17 cellular contexts compared by ENCODE assay signal in genomic region chr22:41541484-41541883, GRCh38. TPM values are rescaled to one million over a fixed set of nuclear protein-coding genes. Genes with fewer than 3 reads are reported as not detected.
DNase-seq lines count a peak whose midpoint lies in the region; ATAC-seq, FAIRE-seq and TF ChIP-seq lines count a peak whose summit lies in the region.
"Had no signal": no experiment of that assay in that cellular context is flagged by ENCODE, and none has a peak within 500 bp of the region (broad histone marks: within the 10 kb centered on the region; RNA-seq: fewer than 3 reads in every experiment).

No MANE protein-coding gene starts in this region.

- H3K4me1 Mint-ChIP-seq in stimulated activated naive CD8-positive, alpha-beta T cell treated with anti-CD3 and anti-CD28 coated beads, Interleukin-15, Interleukin-2, amounts not matched to agents 100 ng/mL and 50 ng/mL, for 24 hours (ENCODE audit: low read depth), result peaks cover 42% of the 10 kb centered on the region
- peaks cover 34% of the 10 kb centered on the region for H3K4me1 Mint-ChIP-seq in activated CD8-positive, alpha-beta T cell treated with anti-CD3 and anti-CD28 coated beads for 36 hours (ENCODE audit: low read depth)

- H3K4me3 ChIP-seq in keratinocyte (ENCODE audit: control insufficient read depth in 2 of 3, extremely low read depth in 1 of 3, insufficient read depth in 2 of 3, low read depth in 1 of 3, low read length in 3 of 3) (no peak overlapping the region), body of pancreas (no peak overlapping the region)
- H3K4me3 ChIP-seq: upper lobe of right lung had no signal

- no peak overlapping the region for H3K9ac ChIP-seq in keratinocyte (ENCODE audit: control insufficient read depth, extremely low read depth, insufficient read depth, low read length)
- H3K9ac ChIP-seq: SK-N-SH had no signal

- peak overlapping the region; percentile 66 for H3K4me3 Mint-ChIP-seq in stimulated activated naive CD8-positive, alpha-beta T cell treated with anti-CD3 and anti-CD28 coated beads, Interleukin-15, Interleukin-2, amounts not matched to agents 100 ng/mL and 50 ng/mL, for 24 hours
- peak overlapping the region; percentile 7 for H3K4me3 Mint-ChIP-seq in activated CD8-positive, alpha-beta T cell treated with anti-CD3 and anti-CD28 coated beads for 36 hours

- H3K27me3 ChIP-seq in keratinocyte (ENCODE audit: control insufficient read depth, extremely low read depth, insufficient read depth, low read length) (no peaks in the 10 kb centered on the region), body of pancreas (no peaks in the 10 kb centered on the region)
- H3K27me3 ChIP-seq: BE2C, brain microvascular endothelial cell, upper lobe of right lung had no signal

- H3K4me1 ChIP-seq in keratinocyte (ENCODE audit: control insufficient read depth, extremely low read depth, insufficient read depth, low read length) (peaks cover 9% of the 10 kb centered on the region), body of pancreas (peaks cover 31% of the 10 kb centered on the region)

- peaks cover 52% of the 10 kb centered on the region for H3K79me2 ChIP-seq in keratinocyte (ENCODE audit: control insufficient read depth, insufficient read depth, low read length)

- peaks cover 4% of the 10 kb centered on the region for H4K20me1 ChIP-seq in keratinocyte (ENCODE audit: control insufficient read depth, extremely low read depth, insufficient read depth, low read length)

- WGBS in body of pancreas, 2 donors, result 46 to 73% methylated on average over 2 to 3 of the region's 3 CpGs

- intact Hi-C loops in activated CD8-positive, alpha-beta T cell treated with anti-CD3 and anti-CD28 coated beads for 36 hours (cut with micrococcal nuclease), result no loop called here
- intact Hi-C loops in body of pancreas (cut with DNase I), result no loop called here

- H3K27ac Mint-ChIP-seq in stimulated activated naive CD8-positive, alpha-beta T cell treated with anti-CD3 and anti-CD28 coated beads, Interleukin-15, Interleukin-2, amounts not matched to agents 100 ng/mL and 50 ng/mL, for 24 hours, result peak overlapping the region; percentile 87
- H3K27ac Mint-ChIP-seq in activated CD8-positive, alpha-beta T cell treated with anti-CD3 and anti-CD28 coated beads for 36 hours, result peak overlapping the region; percentile 68

- H3K27ac ChIP-seq in keratinocyte (ENCODE audit: control insufficient read depth, insufficient read depth, low read length) (no peak overlapping the region), body of pancreas (no peak overlapping the region)
- H3K27ac ChIP-seq: brain microvascular endothelial cell, upper lobe of right lung had no signal

- no peak for TF ChIP-seq POLR2A in body of pancreas (IDR thresholded peaks at IDR 0.05)

- peaks cover 14 to 15% of the 10 kb centered on the region in 2 experiments for H3K36me3 ChIP-seq in keratinocyte (ENCODE audit: control insufficient read depth in 2 of 2, extremely low read depth in 1 of 2, insufficient read depth in 2 of 2, low read length in 2 of 2)
- peaks cover 0 to 3% of the 10 kb centered on the region in 2 donors for H3K36me3 ChIP-seq in body of pancreas (replicated peaks in 1 of 2; ENCODE audit: insufficient read depth in 1 of 2, low read depth in 2 of 2)

- no peaks in the 10 kb centered on the region for H3K9me3 Mint-ChIP-seq in stimulated activated naive CD8-positive, alpha-beta T cell treated with anti-CD3 and anti-CD28 coated beads, Interleukin-15, Interleukin-2, amounts not matched to agents 100 ng/mL and 50 ng/mL, for 24 hours
- no peaks in the 10 kb centered on the region for H3K9me3 Mint-ChIP-seq in activated CD8-positive, alpha-beta T cell treated with anti-CD3 and anti-CD28 coated beads for 36 hours

- no peak for DNase-seq in stimulated activated naive CD8-positive, alpha-beta T cell treated with anti-CD3 and anti-CD28 coated beads, Interleukin-15, Interleukin-2, amounts not matched to agents 100 U/mL and 50 U/mL, for 24 hours
- no peak for DNase-seq in activated CD8-positive, alpha-beta T cell treated with anti-CD3 and anti-CD28 coated beads for 36 hours
- DNase-seq in keratinocyte (ENCODE audit: low read depth, low spot score) (no peak), SIG-M5 (lab: John Stamatoyannopoulos, UW) (no peak), HUDEP-2 (lab: John Stamatoyannopoulos, UW; ENCODE audit: unreplicated experiment in 76 of 76) (no peak), HT-29 (ENCODE audit: low spot score) (no peak), body of pancreas (no peak)
- DNase-seq: BE2C, brain microvascular endothelial cell, NCI-H1436 treated with DMSO at 0.1 percent for 48 hours, NCI-H82, SK-N-SH, upper lobe of right lung had no signal

- H3K9me3 ChIP-seq in keratinocyte (ENCODE audit: control insufficient read depth, low read depth, low read length), result no peaks in the 10 kb centered on the region
- H3K9me3 ChIP-seq in body of pancreas, result no peaks in the 10 kb centered on the region
- H3K9me3 ChIP-seq: BE2C, SK-N-SH, upper lobe of right lung had no signal

- no peaks in the 10 kb centered on the region for H3K27me3 Mint-ChIP-seq in stimulated activated naive CD8-positive, alpha-beta T cell treated with anti-CD3 and anti-CD28 coated beads, Interleukin-15, Interleukin-2, amounts not matched to agents 100 ng/mL and 50 ng/mL, for 24 hours
- H3K27me3 Mint-ChIP-seq in activated CD8-positive, alpha-beta T cell treated with anti-CD3 and anti-CD28 coated beads for 36 hours, result no peaks in the 10 kb centered on the region

- no peak overlapping the region for H2AFZ ChIP-seq in keratinocyte (ENCODE audit: control insufficient read depth, low read length)

- CTCF ChIA-PET in activated CD8-positive, alpha-beta T cell treated with anti-CD3 and anti-CD28 coated beads for 36 hours (lab: Charles Lee), result interaction anchor here (1.3 to 2.9 kb wide), 2 partner anchors 9 to 14 kb away, joined by 4 to 14 read pairs; no protein-coding TSS in a partner anchor

- peaks cover 2% of the 10 kb centered on the region for H3K9me1 ChIP-seq in keratinocyte (ENCODE audit: control insufficient read depth, extremely low read depth, insufficient read depth, low read length)

- H3K36me3 Mint-ChIP-seq in stimulated activated naive CD8-positive, alpha-beta T cell treated with anti-CD3 and anti-CD28 coated beads, Interleukin-15, Interleukin-2, amounts not matched to agents 100 ng/mL and 50 ng/mL, for 24 hours (ENCODE audit: low read depth), result peaks cover 38% of the 10 kb centered on the region
- H3K36me3 Mint-ChIP-seq in activated CD8-positive, alpha-beta T cell treated with anti-CD3 and anti-CD28 coated beads for 36 hours (ENCODE audit: low read depth), result peaks cover 26% of the 10 kb centered on the region

- no peak for FAIRE-seq in keratinocyte (lab: Jason Lieb, UNC)
- FAIRE-seq: endothelial cell of umbilical vein had no signal

- dilution Hi-C loops in keratinocyte (cut with MboI; ENCODE audit: extremely low pct_ligation_motif_present, low sequenced_read_pairs), result no loop called here

- peak overlapping the region; percentile 13 for H3K4me2 ChIP-seq in keratinocyte (ENCODE audit: control insufficient read depth, extremely low read depth, insufficient read depth, low read depth, low read length)
- H3K4me2 ChIP-seq: SK-N-SH had no signal

- TF ChIP-seq CTCF in activated CD8-positive, alpha-beta T cell treated with anti-CD3 and anti-CD28 coated beads for 36 hours (IDR thresholded peaks at IDR 0.05), result no peak
- TF ChIP-seq CTCF in keratinocyte (optimal IDR thresholded peaks at IDR 0.05 in 1 of 3, IDR thresholded peaks at IDR 0.05 in 1 of 3, conservative IDR thresholded peaks at IDR 0.05 in 1 of 3; ENCODE audit: extremely low read depth in 1 of 3, insufficient read depth in 2 of 3, low read length in 3 of 3), result no peak
- no peak for TF ChIP-seq CTCF in body of pancreas (IDR thresholded peaks at IDR 0.05)

- ATAC-seq in stimulated activated naive CD8-positive, alpha-beta T cell treated with anti-CD3 and anti-CD28 coated beads, Interleukin-15, Interleukin-2, amounts not matched to agents 100 U/mL and 50 U/mL, for 24 hours, result no peak
- ATAC-seq in activated CD8-positive, alpha-beta T cell treated with anti-CD3 and anti-CD28 coated beads for 36 hours, result no peak
- ATAC-seq in body of pancreas, result no peak
- ATAC-seq: sciatic nerve, upper lobe of right lung had no signal

- POLR2A ChIA-PET in activated CD8-positive, alpha-beta T cell treated with anti-CD3 and anti-CD28 coated beads for 36 hours (lab: Charles Lee), result interaction anchor here (0.6 to 2.3 kb wide), 4 partner anchors 9 to 115 kb away, joined by 3 to 7 read pairs (median 3); no protein-coding TSS in a partner anchor

RNA-seq across cellular contexts. Expression of gene POLR3H, which starts 2.8 kb away (rescaled TPM):
- total RNA-seq in activated CD8-positive, alpha-beta T cell treated with anti-CD3 and anti-CD28 coated beads for 36 hours, result 10 to 100 TPM; 26.8 to 29.0 TPM
- 41.4 to 63.0 TPM (median 44.7 TPM) in 3 replicates for polyA plus RNA-seq in keratinocyte
- polyA plus RNA-seq in keratinocyte (2011; ENCODE audit: low read depth), result 12.3 TPM
- polyA plus RNA-seq in keratinocyte (2011; cell fraction: cytosol; rRNA removed), result 52.9 and 63.3 TPM in 2 replicates
- 33.7 and 39.6 TPM in 2 replicates for polyA plus RNA-seq in keratinocyte (2011; cell fraction: nucleus; rRNA removed)
- 18.2 and 59.6 TPM in 2 replicates for polyA plus RNA-seq in keratinocyte (2012; ENCODE audit: low replicate concordance)
- polyA minus RNA-seq in keratinocyte, result 48.6 to 76.9 TPM (median 57.6 TPM) in 3 replicates
- 22.8 TPM for polyA minus RNA-seq in keratinocyte (2011; cell fraction: cytosol; rRNA and poly(A)+ RNA removed)
- 11.1 and 16.3 TPM in 2 replicates for polyA minus RNA-seq in keratinocyte (2011; cell fraction: nucleus; rRNA and poly(A)+ RNA removed)
- total RNA-seq in HT-29 (2014; rRNA removed; shearing (Covaris generic)), result 27.7 and 32.5 TPM in 2 replicates
- total RNA-seq in body of pancreas, result 10 to 100 TPM; 18.9 to 24.7 TPM

RNA-seq across cellular contexts. Expression of gene CSDC2, which starts 19.3 kb away (rescaled TPM):
- not detected for total RNA-seq in activated CD8-positive, alpha-beta T cell treated with anti-CD3 and anti-CD28 coated beads for 36 hours
- polyA plus RNA-seq in keratinocyte, result not detected in 3 replicates
- not detected for polyA plus RNA-seq in keratinocyte (2011; ENCODE audit: low read depth)
- polyA plus RNA-seq in keratinocyte (2011; cell fraction: cytosol; rRNA removed), result not detected in 2 replicates
- polyA plus RNA-seq in keratinocyte (2011; cell fraction: nucleus; rRNA removed), result not detected in 2 replicates
- not detected in 2 replicates for polyA plus RNA-seq in keratinocyte (2012; ENCODE audit: low replicate concordance)
- polyA minus RNA-seq in keratinocyte, result not detected in 3 replicates
- not detected for polyA minus RNA-seq in keratinocyte (2011; cell fraction: cytosol; rRNA and poly(A)+ RNA removed)
- not detected in 2 replicates for polyA minus RNA-seq in keratinocyte (2011; cell fraction: nucleus; rRNA and poly(A)+ RNA removed)
- total RNA-seq in HT-29 (2014; rRNA removed; shearing (Covaris generic)), result not detected in 2 replicates
- total RNA-seq in body of pancreas, result 10 to 100 TPM; 30.0 to 42.8 TPM
- total RNA-seq: endothelial cell of umbilical vein, mononuclear cell had no signal
- polyA plus RNA-seq: endothelial cell of umbilical vein had no signal

RNA-seq across cellular contexts. Expression of gene PMM1, which starts 48.2 kb away (rescaled TPM):
- 10 to 100 TPM; 29.8 to 29.9 TPM for total RNA-seq in activated CD8-positive, alpha-beta T cell treated with anti-CD3 and anti-CD28 coated beads for 36 hours
- 39.6 to 52.2 TPM (median 47.1 TPM) in 3 replicates for polyA plus RNA-seq in keratinocyte
- 34.9 TPM for polyA plus RNA-seq in keratinocyte (2011; ENCODE audit: low read depth)
- polyA plus RNA-seq in keratinocyte (2011; cell fraction: cytosol; rRNA removed), result 33.7 and 59.5 TPM in 2 replicates
- 64.8 and 69.1 TPM in 2 replicates for polyA plus RNA-seq in keratinocyte (2011; cell fraction: nucleus; rRNA removed)
- 36.8 and 39.0 TPM in 2 replicates for polyA plus RNA-seq in keratinocyte (2012; ENCODE audit: low replicate concordance)
- 18.7 to 24.5 TPM (median 21.3 TPM) in 3 replicates for polyA minus RNA-seq in keratinocyte
- 25.7 TPM for polyA minus RNA-seq in keratinocyte (2011; cell fraction: cytosol; rRNA and poly(A)+ RNA removed)
- 12.1 and 12.5 TPM in 2 replicates for polyA minus RNA-seq in keratinocyte (2011; cell fraction: nucleus; rRNA and poly(A)+ RNA removed)
- 19.6 and 22.5 TPM in 2 replicates for total RNA-seq in HT-29 (2014; rRNA removed; shearing (Covaris generic))
- 10 to 100 TPM; 49.3 to 54.1 TPM for total RNA-seq in body of pancreas

Comparison
In these comparisons a context has a peak if more than half of its experiments do, and no peak if none do; other contexts are left out.
1. RNA of gene CSDC2, which starts 19.3 kb away (total RNA-seq): 30.0 to 42.8 TPM in body of pancreas; not detected in activated CD8-positive, alpha-beta T cell treated with anti-CD3 and anti-CD28 coated beads for 36 hours and not detected in HT-29; every median in the first group is over 10 times any median in the second.